In the genomic region with DNA sequence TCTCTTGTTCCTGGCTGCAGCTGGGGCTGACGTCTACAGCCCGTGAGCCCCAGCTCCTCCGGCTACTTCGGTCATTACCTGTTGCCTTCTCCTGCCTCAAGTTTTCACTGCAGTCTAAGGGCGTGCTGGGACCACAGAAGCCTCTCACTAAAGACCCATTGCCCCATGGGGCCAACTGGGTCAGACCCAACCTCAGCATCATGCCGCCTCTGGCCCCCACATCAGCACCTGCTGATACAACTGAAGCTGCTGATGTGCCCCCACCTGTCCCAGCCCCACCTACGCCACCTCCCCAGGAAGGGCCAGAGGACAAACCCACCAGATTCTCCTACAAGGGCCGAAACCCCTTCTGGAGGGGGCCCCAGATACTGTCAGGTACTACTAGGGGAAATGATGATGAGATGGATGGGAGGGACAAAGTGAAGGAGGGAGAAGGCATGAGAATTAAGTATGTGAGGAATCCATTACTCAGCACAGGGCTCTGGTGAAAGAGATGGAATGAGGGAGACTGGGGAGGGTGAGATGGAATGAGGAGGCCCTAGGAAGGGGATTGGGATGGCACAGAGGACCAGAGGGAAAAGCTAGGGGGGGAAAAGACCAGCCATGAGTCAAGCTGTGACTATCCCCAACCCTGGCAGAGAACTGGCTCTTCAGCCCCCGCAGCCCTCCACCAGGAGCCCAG, we compare ENCODE assay signal across 1 cellular context.
TF ChIP-seq lines count a peak whose summit lies in the region.

No MANE protein-coding gene starts in this region.

TF ChIP-seq in K562, 482 proteins besides CTCF, POLR2A, EP300 and RAD21:
- TF ChIP-seq SP1 (CRISPR knock-in tag; IDR thresholded peaks at IDR 0.05) (no peak), ZNF384 (IDR thresholded peaks at IDR 0.05; ENCODE audit: low read depth, low read length) (no peak), SMC3 (conservative IDR thresholded peaks at IDR 0.05; ENCODE audit: insufficient read depth, low read depth, low read length) (no peak), POLR2G (IDR thresholded peaks at IDR 0.05; ENCODE audit: low read depth, low read length) (0 out of 2 replicates have a peak, but pooled peaks have one; percentile 7), RFX1 (IDR thresholded peaks at IDR 0.05) (no peak)
- TF ChIP-seq, protein P1, sequence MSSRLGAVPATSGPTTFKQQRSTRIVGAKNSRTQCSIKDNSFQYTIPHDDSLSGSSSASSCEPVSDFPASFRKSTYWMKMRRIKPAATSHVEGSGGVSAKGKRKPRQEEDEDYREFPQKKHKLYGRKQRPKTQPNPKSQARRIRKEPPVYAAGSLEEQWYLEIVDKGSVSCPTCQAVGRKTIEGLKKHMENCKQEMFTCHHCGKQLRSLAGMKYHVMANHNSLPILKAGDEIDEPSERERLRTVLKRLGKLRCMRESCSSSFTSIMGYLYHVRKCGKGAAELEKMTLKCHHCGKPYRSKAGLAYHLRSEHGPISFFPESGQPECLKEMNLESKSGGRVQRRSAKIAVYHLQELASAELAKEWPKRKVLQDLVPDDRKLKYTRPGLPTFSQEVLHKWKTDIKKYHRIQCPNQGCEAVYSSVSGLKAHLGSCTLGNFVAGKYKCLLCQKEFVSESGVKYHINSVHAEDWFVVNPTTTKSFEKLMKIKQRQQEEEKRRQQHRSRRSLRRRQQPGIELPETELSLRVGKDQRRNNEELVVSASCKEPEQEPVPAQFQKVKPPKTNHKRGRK (tag; IDR thresholded peaks at IDR 0.05), result no peak
TF ChIP-seq in K562: peak in this region for 1.
